Comparison of ENCODE assay signal across 15 cellular contexts in the genomic region with DNA sequence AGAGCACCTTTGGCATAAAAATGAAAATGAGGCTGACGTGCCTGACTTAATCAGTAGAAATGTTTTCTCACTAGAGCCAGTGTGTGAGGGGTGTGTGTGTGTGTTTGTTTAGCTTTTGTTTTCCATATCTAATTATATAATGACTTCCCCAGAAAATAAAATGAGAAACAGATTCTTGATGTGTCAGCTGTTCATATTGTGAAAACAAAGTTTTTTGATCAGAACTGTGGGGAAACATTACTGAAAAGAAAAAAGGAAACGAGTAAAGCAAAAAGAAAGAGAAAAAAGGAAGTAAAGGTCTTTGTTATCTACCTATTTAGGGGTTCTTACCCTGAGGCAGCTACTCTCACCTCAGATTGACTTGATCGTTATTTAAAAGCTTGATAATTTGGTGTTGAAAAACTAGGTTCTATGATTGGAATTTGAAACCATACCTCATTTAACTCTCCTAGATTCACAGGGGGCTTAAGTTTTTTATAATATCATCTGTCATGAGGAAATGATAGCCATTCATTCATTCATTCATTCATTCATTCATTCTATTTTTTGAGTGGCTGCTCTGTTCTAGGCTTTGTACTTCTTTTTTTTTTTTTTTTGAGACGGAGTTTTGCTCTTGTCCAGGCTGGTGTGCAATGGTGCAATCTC. TPM values are rescaled to one million over a fixed set of nuclear protein-coding genes. Genes with fewer than 3 reads are reported as not detected.
A peak's percentile ranks its signal among the peaks of the same experiment; 100 is the strongest.
DNase-seq lines count a peak whose midpoint lies in the region; ATAC-seq and TF ChIP-seq lines count a peak whose summit lies in the region.
"Had no signal": no experiment of that assay in that cellular context is flagged by ENCODE, and none has a peak within 500 bp of the region (broad histone marks: within the 10 kb centered on the region; RNA-seq: fewer than 3 reads in every experiment).

No MANE protein-coding gene starts in this region.

- H3K4me2 ChIP-seq in PC-9 = no peak overlapping the region
- H3K4me2 ChIP-seq: KMS-11 had no signal

- POLR2A ChIA-PET in PC-9 (lab: Charles Lee; ENCODE audit: unreplicated experiment) = no interaction called here

- no peak overlapping the region for H2AFZ ChIP-seq in PC-9

- no peaks in the 10 kb centered on the region for H3F3A ChIP-seq in PC-9 (ENCODE audit: insufficient read depth, low read depth)

- no peaks in the 10 kb centered on the region for H3K4me1 ChIP-seq in PC-9 (replicated peaks; ENCODE audit: insufficient read depth)
- H3K4me1 ChIP-seq: thyroid gland had no signal

- no peaks in the 10 kb centered on the region for H4K20me1 ChIP-seq in PC-9 (ENCODE audit: insufficient read depth)

- no peaks in the 10 kb centered on the region for H3K9me2 ChIP-seq in PC-9 (ENCODE audit: insufficient read depth)

- H3K27ac ChIP-seq in brain microvascular endothelial cell (no peak overlapping the region), PC-9 (no peak overlapping the region)
- H3K27ac ChIP-seq: KMS-11 had no signal

- DNase-seq in GM13977 (ENCODE audit: low spot score) (peak; percentile 43), left lobe of liver (ENCODE audit: low spot score) (no peak), brain microvascular endothelial cell (no peak), glomerular visceral epithelial cell (ENCODE audit: extremely low spot score) (no peak), PC-9 (no peak)
- DNase-seq: aorta, erythroblast, NCI-H69, occipital lobe, T-helper 9 cell, thyroid gland had no signal

- intact Hi-C loops in PC-9 (cut with micrococcal nuclease; ENCODE audit: unreplicated experiment) = no loop called here

- peak; percentile 59 for ATAC-seq in GM21447 (IDR thresholded peaks at IDR 0.05; ENCODE audit: unreplicated experiment)
- ATAC-seq in HG03571 (IDR thresholded peaks at IDR 0.05; ENCODE audit: unreplicated experiment) = peak; percentile 64
- peak; percentile 13 for ATAC-seq in left lobe of liver
- no peak for ATAC-seq in HG02938 (IDR thresholded peaks at IDR 0.05; ENCODE audit: unreplicated experiment)

- H3K79me2 ChIP-seq in PC-9 (ENCODE audit: low read depth) = no peaks in the 10 kb centered on the region

- H3K36me3 ChIP-seq in brain microvascular endothelial cell (replicated peaks) = no peaks in the 10 kb centered on the region
- H3K36me3 ChIP-seq in PC-9 (ENCODE audit: low read depth) = no peaks in the 10 kb centered on the region
- H3K36me3 ChIP-seq: thyroid gland had no signal

- TF ChIP-seq CTCF in GM13977 (IDR thresholded peaks at IDR 0.05; ENCODE audit: extremely low read depth, insufficient read depth, missing control alignments) (no peak), brain microvascular endothelial cell (IDR thresholded peaks at IDR 0.05; ENCODE audit: low read depth, low read length, missing control alignments) (no peak), PC-9 (conservative IDR thresholded peaks at IDR 0.05) (no peak)

- CTCF ChIA-PET in PC-9 (lab: Charles Lee) = no interaction called here

- H3K9me3 ChIP-seq in PC-9 (ENCODE audit: insufficient read depth, low read depth) = no peaks in the 10 kb centered on the region
- H3K9me3 ChIP-seq: thyroid gland had no signal

- H3K27me3 ChIP-seq in brain microvascular endothelial cell (replicated peaks) = no peaks in the 10 kb centered on the region
- no peaks in the 10 kb centered on the region for H3K27me3 ChIP-seq in PC-9 (ENCODE audit: insufficient read depth, low read depth)
- H3K27me3 ChIP-seq: thyroid gland had no signal

- no TSS peak for BruUV-seq in PC-9 (replicated peaks; lab: Mats Ljungman, UMichigan)

- no peak overlapping the region for H3K4me3 ChIP-seq in brain microvascular endothelial cell (ENCODE audit: low read depth, low read length)
- H3K4me3 ChIP-seq in PC-9 = no peak overlapping the region
- H3K4me3 ChIP-seq: thyroid gland had no signal

- in situ Hi-C loops in GM13977 (cut with MboI; ENCODE audit: low pct_unique_long_range_greater_than_20kb, low sequenced_read_pairs, unreplicated experiment) (no loop called here), brain microvascular endothelial cell (cut with HindIII; ENCODE audit: low pct_ligation_motif_present, low sequenced_read_pairs) (no loop called here)

RNA-seq across cellular contexts. Expression of a gene that starts 58.0 kb away (rescaled TPM):
- 18.9 TPM for total RNA-seq in left lobe of liver
- 25.6 and 28.3 TPM in 2 replicates for total RNA-seq in PC-9 (2021)
